ENCODE assay signal across 1 cellular context in the genomic region with DNA sequence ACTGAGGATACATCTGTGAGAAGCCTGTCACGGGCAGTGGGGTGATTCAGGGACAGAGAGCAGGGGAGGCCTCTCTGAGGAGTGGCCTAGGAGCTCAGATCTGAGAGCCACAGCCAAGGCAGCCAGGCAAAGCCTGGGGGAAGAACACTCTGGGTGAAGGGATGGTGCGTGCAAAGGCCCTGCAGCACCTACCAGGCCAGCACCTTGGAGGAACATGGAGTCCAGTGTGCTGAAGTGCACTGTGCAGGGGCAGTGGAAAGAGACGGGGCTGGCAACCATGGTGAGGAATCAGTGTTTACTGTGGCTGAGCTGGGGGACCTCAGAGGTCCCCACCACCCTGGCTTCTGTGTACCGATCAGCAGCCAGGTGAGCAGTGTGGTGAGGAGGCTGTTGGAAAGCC.
TF ChIP-seq lines count a peak whose summit lies in the region.

No MANE protein-coding gene starts in this region.

TF ChIP-seq in K562, 482 proteins besides CTCF, POLR2A, EP300 and RAD21 (continued from another document):
- no peak for TF ChIP-seq MED1 (CRISPR knock-in tag; IDR thresholded peaks at IDR 0.05; ENCODE audit: borderline replicate concordance)
- TF ChIP-seq MAZ (CRISPR knock-in tag; conservative IDR thresholded peaks at IDR 0.05 in 1 of 2, IDR thresholded peaks at IDR 0.05 in 1 of 2) = no peak
- no peak for TF ChIP-seq NCOR1 (IDR thresholded peaks at IDR 0.05)
